In the genomic region with DNA sequence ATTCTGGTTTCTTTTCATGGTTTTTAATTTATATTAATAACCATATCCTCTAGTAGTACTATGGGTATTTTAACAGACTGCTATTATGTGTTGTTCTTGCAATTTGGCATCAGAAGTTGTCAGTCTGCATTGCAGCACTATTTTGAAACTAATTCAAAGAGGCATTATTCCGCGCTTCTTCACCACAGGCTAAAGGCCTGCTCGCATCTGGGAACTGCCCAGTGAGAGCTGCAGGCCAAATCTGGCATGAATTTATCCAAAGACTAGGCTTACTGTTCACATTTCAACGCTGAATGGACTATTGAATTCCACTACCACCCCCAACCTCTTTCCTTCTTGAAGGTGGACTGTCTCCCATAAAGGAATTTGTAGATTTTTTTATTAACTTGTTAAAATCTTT, we compare ENCODE assay signal across 18 cellular contexts.
DNase-seq lines count a peak whose midpoint lies in the region; ATAC-seq lines count a peak whose summit lies in the region.
"Had no signal": no experiment of that assay in that cellular context is flagged by ENCODE, and none has a peak within 500 bp of the region (broad histone marks: within the 10 kb centered on the region; RNA-seq: fewer than 3 reads in every experiment).

No MANE protein-coding gene starts in this region.

- no peak overlapping the region for H3K4me3 Mint-ChIP-seq in stimulated activated naive CD8-positive, alpha-beta T cell treated with anti-CD3 and anti-CD28 coated beads, Interleukin-15, amount 100 ng/mL, for 72 hours
- H3K4me3 Mint-ChIP-seq: H9 had no signal

- no peaks in the 10 kb centered on the region for H3K9me3 Mint-ChIP-seq in stimulated activated naive CD8-positive, alpha-beta T cell treated with anti-CD3 and anti-CD28 coated beads, Interleukin-15, amount 100 ng/mL, for 72 hours

- H3K27me3 ChIP-seq in ectodermal cell (ENCODE audit: control insufficient read depth, insufficient read depth, low read length, poor library complexity, severe bottlenecking) = no peaks in the 10 kb centered on the region
- H3K27me3 ChIP-seq: BLaER1 had no signal

- peak overlapping the region; percentile 16 for H3K27ac ChIP-seq in ectodermal cell (ENCODE audit: insufficient read depth, low read depth, low read length, poor library complexity, severe bottlenecking)
- H3K27ac ChIP-seq: 22Rv1, BLaER1 had no signal

- H3K27me3 Mint-ChIP-seq in stimulated activated naive CD8-positive, alpha-beta T cell treated with anti-CD3 and anti-CD28 coated beads, Interleukin-15, amount 100 ng/mL, for 72 hours = peaks cover 18% of the 10 kb centered on the region

- 89 to 92% methylated on average over 4 of the region's 4 CpGs for WGBS in ectodermal cell, 2 experiments

- DNase-seq in Ammon's horn (ENCODE audit: low spot score) (peak; percentile 83), medulla oblongata (ENCODE audit: extremely low spot score) (peak; percentile 89), putamen (ENCODE audit: low spot score) (peak; percentile 68), DMS79 (lab: John Stamatoyannopoulos, UW) (no peak)
- DNase-seq in stimulated activated naive CD8-positive, alpha-beta T cell treated with anti-CD3 and anti-CD28 coated beads, Interleukin-15, amount 100 ng/mL, for 72 hours = no peak
- DNase-seq: DMS 273 treated with DMSO at 0.1 percent for 48 hours, EL, H9, IMR-90, Kasumi-1, NCI-H187 treated with DMSO at 0.1 percent for 48 hours, NCI-H446, NCI-H748 treated with DMSO at 0.1 percent for 48 hours had no signal

- H3K4me1 Mint-ChIP-seq in stimulated activated naive CD8-positive, alpha-beta T cell treated with anti-CD3 and anti-CD28 coated beads, Interleukin-15, amount 100 ng/mL, for 72 hours = no peaks in the 10 kb centered on the region
- H3K4me1 Mint-ChIP-seq: H9 had no signal

- no peak overlapping the region for H3K27ac Mint-ChIP-seq in stimulated activated naive CD8-positive, alpha-beta T cell treated with anti-CD3 and anti-CD28 coated beads, Interleukin-15, amount 100 ng/mL, for 72 hours
- H3K27ac Mint-ChIP-seq: H9 had no signal

- H3K36me3 ChIP-seq in ectodermal cell (ENCODE audit: control insufficient read depth, insufficient read depth, low read length) = no peaks in the 10 kb centered on the region
- H3K36me3 ChIP-seq: BLaER1 had no signal

- peaks cover 9% of the 10 kb centered on the region for H3K4me1 ChIP-seq in ectodermal cell (ENCODE audit: control insufficient read depth, insufficient read depth, low read length)
- H3K4me1 ChIP-seq: BLaER1 had no signal

- no peak overlapping the region for H3K4me3 ChIP-seq in ectodermal cell (ENCODE audit: insufficient read depth, low read depth, low read length)
- H3K4me3 ChIP-seq: BLaER1 had no signal

- peaks cover 2% of the 10 kb centered on the region for H3K9me3 ChIP-seq in ectodermal cell (ENCODE audit: control insufficient read depth, low read length)

- ATAC-seq in stimulated activated naive CD8-positive, alpha-beta T cell treated with anti-CD3 and anti-CD28 coated beads, Interleukin-15, amount 100 ng/mL, for 72 hours = no peak
- ATAC-seq in GM21360 (IDR thresholded peaks at IDR 0.05; ENCODE audit: unreplicated experiment) (no peak), HG03025 (IDR thresholded peaks at IDR 0.05; ENCODE audit: low FRiP score, unreplicated experiment) (no peak)

Comparison
In these comparisons a context has a peak if more than half of its experiments do, and no peak if none do; other contexts are left out.
1. DNase-seq: peak in Ammon's horn (single experiment), medulla oblongata (single experiment) and putamen (single experiment); none in stimulated activated naive CD8-positive, alpha-beta T cell treated with anti-CD3 and anti-CD28 coated beads, Interleukin-15, amount 100 ng/mL, for 72 hours (0 of 2) and DMS79 (single experiment).